In the genomic region with DNA sequence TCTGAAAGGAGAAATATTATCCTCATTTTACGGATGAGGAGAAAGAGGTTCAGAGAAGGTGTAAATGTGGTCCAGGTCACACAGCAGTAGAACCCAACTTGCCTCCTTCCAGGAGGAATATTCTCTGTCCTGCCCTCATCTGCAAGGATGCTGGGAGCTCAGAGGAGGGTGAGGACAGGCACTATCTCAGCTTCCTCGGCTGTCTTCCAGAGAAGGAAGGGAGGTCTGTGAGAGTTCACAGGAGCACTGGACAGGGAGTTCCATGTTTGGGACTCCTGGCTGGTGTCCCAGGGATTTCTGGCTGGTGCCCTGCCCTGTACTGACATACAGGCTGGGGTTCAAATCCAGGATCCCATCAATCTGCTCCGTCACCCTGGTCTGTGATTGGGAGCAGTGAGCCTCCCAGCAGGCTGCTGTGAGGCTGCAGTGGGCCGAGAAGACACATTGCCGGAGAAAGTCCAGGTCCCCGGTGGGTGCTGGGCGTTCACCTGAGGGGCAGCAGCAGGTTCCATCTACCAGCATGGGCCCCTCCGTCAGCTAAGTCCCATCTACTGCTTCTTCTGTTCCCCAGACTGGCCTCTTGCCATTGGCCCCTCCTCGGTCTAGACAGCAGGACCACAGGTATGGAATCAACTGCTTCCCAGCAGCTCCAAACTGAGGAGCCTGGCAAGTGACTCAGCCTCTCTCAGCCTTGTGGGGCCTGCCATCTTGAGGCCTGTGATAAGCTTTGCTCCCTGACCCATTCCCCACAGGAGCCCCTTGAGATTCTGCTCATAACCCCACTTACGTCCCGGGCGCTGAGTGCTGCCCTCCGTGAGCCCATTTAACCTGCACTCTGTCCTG, we compare ENCODE assay signal across 15 cellular contexts. TPM values are rescaled to one million over a fixed set of nuclear protein-coding genes. Genes with fewer than 3 reads are reported as not detected.
DNase-seq lines count a peak whose midpoint lies in the region; ATAC-seq lines count a peak whose summit lies in the region.
"Had no signal": no experiment of that assay in that cellular context is flagged by ENCODE, and none has a peak within 500 bp of the region (broad histone marks: within the 10 kb centered on the region; RNA-seq: fewer than 3 reads in every experiment).

No MANE protein-coding gene starts in this region.

- intact Hi-C loops in right cardiac atrium (cut with DNase I) = no loop called here

- H3K4me3 ChIP-seq in right cardiac atrium (ENCODE audit: low read length) = no peak overlapping the region
- H3K4me3 ChIP-seq: skin epidermis had no signal

- DNase-seq in NCI-H748 (lab: John Stamatoyannopoulos, UW; ENCODE audit: unreplicated experiment) (peak; percentile 26), NCI-H748 treated with DMSO at 0.1 percent for 48 hours (lab: John Stamatoyannopoulos, UW) (no peak), right cardiac atrium (peak; percentile 43 to 79 (median 72)), ureter (ENCODE audit: low spot score) (peak; percentile 57), HCEC 1CT (no peak), NCI-H774 (lab: John Stamatoyannopoulos, UW) (no peak)
- DNase-seq: activated CD4-positive, alpha-beta T cell treated with anti-CD3 and anti-CD28 coated beads, Interleukin-2, amount 50 U/mL, for 48 hours; CD8-positive, alpha-beta T cell; NCI-H2081 treated with DMSO at 0.1 percent for 48 hours; SIG-M5 had no signal

- no peak overlapping the region for H3K27ac ChIP-seq in right cardiac atrium (ENCODE audit: low read length)
- H3K27ac ChIP-seq: skin epidermis had no signal

- no peaks in the 10 kb centered on the region for H3K27me3 ChIP-seq in right cardiac atrium (ENCODE audit: control insufficient read depth, insufficient read depth)

- no peaks in the 10 kb centered on the region for H3K4me1 ChIP-seq in right cardiac atrium (ENCODE audit: control insufficient read depth, insufficient read depth, low read length)

- no peaks in the 10 kb centered on the region for H3K9me3 ChIP-seq in right cardiac atrium (ENCODE audit: control insufficient read depth, low read length)

- WGBS in right cardiac atrium = 61% methylated on average over 13 of the region's 13 CpGs

- peak; percentile 60 to 72 for ATAC-seq in right cardiac atrium
- ATAC-seq: activated T-helper 17 cell treated with anti-CD3 and anti-CD28 coated beads, Interleukin-2, amount 50 U/mL, for 72 hours; CD8-positive, alpha-beta T cell had no signal

RNA-seq across cellular contexts. Expression of a gene that starts 8.5 kb away (rescaled TPM):
- total RNA-seq in right cardiac atrium (not detected), ureter (not detected)
- polyA plus RNA-seq in right cardiac atrium = not detected
- total RNA-seq: aorta; CD8-positive, alpha-beta T cell; mesenteric fat pad; omental fat pad had no signal
- polyA plus RNA-seq: aorta had no signal

RNA-seq across cellular contexts. Expression of a gene that starts 9.8 kb away (rescaled TPM):
- total RNA-seq in right cardiac atrium = not detected
- 0.09 TPM for polyA plus RNA-seq in right cardiac atrium
- 1.4 TPM for total RNA-seq in ureter
- total RNA-seq: activated T-helper 17 cell treated with anti-CD3 and anti-CD28 coated beads, Interleukin-2, amount 50 U/mL, for 72 hours; CD8-positive, alpha-beta T cell; mesenteric fat pad; omental fat pad had no signal

RNA-seq across cellular contexts. Expression of a gene that starts 49.2 kb away (rescaled TPM):
- total RNA-seq in right cardiac atrium (not detected), ureter (0.16 TPM)
- 0.05 TPM for polyA plus RNA-seq in right cardiac atrium
- total RNA-seq: activated T-helper 17 cell treated with anti-CD3 and anti-CD28 coated beads, Interleukin-2, amount 50 U/mL, for 72 hours; CD8-positive, alpha-beta T cell had no signal

Comparison
In these comparisons a context has a peak if more than half of its experiments do, and no peak if none do; other contexts are left out.
1. DNase-seq: peak in NCI-H748 (single experiment), right cardiac atrium (3 of 3) and ureter (single experiment); none in NCI-H748 treated with DMSO at 0.1 percent for 48 hours (single experiment), HCEC 1CT (single experiment) and NCI-H774 (single experiment).